Comparison of ENCODE assay signal across 13 cellular contexts in genomic region chr9:126676685-126677143, GRCh38.
DNase-seq lines count a peak whose midpoint lies in the region; ATAC-seq and TF ChIP-seq lines count a peak whose summit lies in the region.
"Had no signal": no experiment of that assay in that cellular context is flagged by ENCODE, and none has a peak within 500 bp of the region (broad histone marks: within the 10 kb centered on the region; RNA-seq: fewer than 3 reads in every experiment).

No MANE protein-coding gene starts in this region.

- H3K4me3 Mint-ChIP-seq in activated CD4-positive, alpha-beta T cell treated with anti-CD3 and anti-CD28 coated beads for 36 hours, result no peak overlapping the region
- H3K4me3 Mint-ChIP-seq: activated naive CD4-positive, alpha-beta T cell treated with anti-CD3 and anti-CD28 coated beads, Interleukin-2, amount 50 U/mL, for 24 hours; CD8-positive, alpha-beta memory T cell; central memory CD8-positive, alpha-beta T cell had no signal

- no peaks in the 10 kb centered on the region for H3K4me1 ChIP-seq in mucosa of descending colon (ENCODE audit: low read depth)

- H3K36me3 ChIP-seq in mucosa of descending colon (ENCODE audit: low read depth), result no peaks in the 10 kb centered on the region

- intact Hi-C loops in activated CD4-positive, alpha-beta T cell treated with anti-CD3 and anti-CD28 coated beads for 36 hours (cut with DNase I, micrococcal nuclease), result no loop called here
- intact Hi-C loops in mucosa of descending colon (cut with DNase I, micrococcal nuclease), result no loop called here

- no peak for TF ChIP-seq RAD21 in Ishikawa (IDR thresholded peaks at IDR 0.05; ENCODE audit: low read depth)

- peaks cover 12% of the 10 kb centered on the region for H3K4me1 Mint-ChIP-seq in activated CD4-positive, alpha-beta T cell treated with anti-CD3 and anti-CD28 coated beads for 36 hours

- H3K36me3 Mint-ChIP-seq in activated CD4-positive, alpha-beta T cell treated with anti-CD3 and anti-CD28 coated beads for 36 hours (ENCODE audit: low read depth), result no peaks in the 10 kb centered on the region
- H3K36me3 Mint-ChIP-seq: activated naive CD4-positive, alpha-beta T cell treated with anti-CD3 and anti-CD28 coated beads, Interleukin-2, amount 50 U/mL, for 24 hours; CD8-positive, alpha-beta memory T cell had no signal

- no peak for TF ChIP-seq CTCF in mucosa of descending colon (IDR thresholded peaks at IDR 0.05)

- peak; percentile 30 for DNase-seq in activated CD4-positive, alpha-beta T cell treated with anti-CD3 and anti-CD28 coated beads for 36 hours
- DNase-seq in activated CD4-positive, alpha-beta T cell treated with anti-CD3 and anti-CD28 coated beads, Interleukin-2, amount 50 U/mL, for 1 hour, result no peak
- peak; percentile 80 for DNase-seq in ecto neural progenitor cell (ENCODE audit: low spot score)
- DNase-seq in mucosa of descending colon, result no peak
- DNase-seq in Kasumi-1 (lab: John Stamatoyannopoulos, UW), result no peak
- DNase-seq in AG20443 (ENCODE audit: low spot score), result no peak
- no peak for DNase-seq in DMS153 (lab: John Stamatoyannopoulos, UW)
- DNase-seq: activated CD8-positive, alpha-beta memory T cell treated with anti-CD3 and anti-CD28 coated beads, Interleukin-2, amount 50 U/mL, for 48 hours; CD8-positive, alpha-beta memory T cell; naive thymus-derived CD8-positive, alpha-beta T cell had no signal

- TF ChIP-seq EP300 in Ishikawa (IDR thresholded peaks at IDR 0.05; ENCODE audit: borderline replicate concordance), result no peak

- H3K9me3 Mint-ChIP-seq in activated CD4-positive, alpha-beta T cell treated with anti-CD3 and anti-CD28 coated beads for 36 hours (ENCODE audit: low read depth), result no peaks in the 10 kb centered on the region
- H3K9me3 Mint-ChIP-seq: activated naive CD4-positive, alpha-beta T cell treated with anti-CD3 and anti-CD28 coated beads, Interleukin-2, amount 50 U/mL, for 24 hours; central memory CD8-positive, alpha-beta T cell; naive thymus-derived CD8-positive, alpha-beta T cell had no signal

- no peak for ATAC-seq in activated CD4-positive, alpha-beta T cell treated with anti-CD3 and anti-CD28 coated beads for 36 hours
- ATAC-seq in mucosa of descending colon, result peak; percentile 21
- ATAC-seq: naive thymus-derived CD8-positive, alpha-beta T cell had no signal

- peaks cover 63% of the 10 kb centered on the region for H3K27me3 Mint-ChIP-seq in activated CD4-positive, alpha-beta T cell treated with anti-CD3 and anti-CD28 coated beads for 36 hours

- CTCF ChIA-PET in activated CD4-positive, alpha-beta T cell treated with anti-CD3 and anti-CD28 coated beads for 36 hours (lab: Charles Lee), result interaction anchor here (1.1 to 3.2 kb wide), 2 partner anchors 29 to 42 kb away, joined by 3 to 17 read pairs; no protein-coding TSS in a partner anchor

- POLR2A ChIA-PET in activated CD4-positive, alpha-beta T cell treated with anti-CD3 and anti-CD28 coated beads for 36 hours (lab: Charles Lee), result interaction anchor here (0.5 to 0.9 kb wide), 2 partner anchors 18 to 127 kb away, joined by 3 to 4 read pairs; no protein-coding TSS in a partner anchor

- no peak overlapping the region for H3K27ac Mint-ChIP-seq in activated CD4-positive, alpha-beta T cell treated with anti-CD3 and anti-CD28 coated beads for 36 hours
- H3K27ac Mint-ChIP-seq: activated naive CD4-positive, alpha-beta T cell treated with anti-CD3 and anti-CD28 coated beads, Interleukin-2, amount 50 U/mL, for 24 hours; naive thymus-derived CD8-positive, alpha-beta T cell had no signal

- no peaks in the 10 kb centered on the region for H3K9me3 ChIP-seq in mucosa of descending colon

- no peak overlapping the region for H3K4me3 ChIP-seq in mucosa of descending colon

TF ChIP-seq in Ishikawa, 13 proteins besides CTCF, POLR2A, EP300 and RAD21:
- TF ChIP-seq CREB1 (IDR thresholded peaks at IDR 0.05; ENCODE audit: low read depth) (no peak), MAX (IDR thresholded peaks at IDR 0.05) (0 out of 2 replicates have a peak, but pooled peaks have one; percentile 13), TCF12 (IDR thresholded peaks at IDR 0.05; ENCODE audit: low read depth) (0 out of 2 replicates have a peak, but pooled peaks have one; percentile 16)

Comparison
In these comparisons a context has a peak if more than half of its experiments do, and no peak if none do; other contexts are left out.
1. DNase-seq: peak in activated CD4-positive, alpha-beta T cell treated with anti-CD3 and anti-CD28 coated beads for 36 hours (single experiment) and ecto neural progenitor cell (single experiment); none in activated CD4-positive, alpha-beta T cell treated with anti-CD3 and anti-CD28 coated beads, Interleukin-2, amount 50 U/mL, for 1 hour (single experiment), mucosa of descending colon (0 of 3), Kasumi-1 (0 of 2), AG20443 (single experiment) and DMS153 (single experiment).